1 cellular context compared by ENCODE assay signal in the genomic region with DNA sequence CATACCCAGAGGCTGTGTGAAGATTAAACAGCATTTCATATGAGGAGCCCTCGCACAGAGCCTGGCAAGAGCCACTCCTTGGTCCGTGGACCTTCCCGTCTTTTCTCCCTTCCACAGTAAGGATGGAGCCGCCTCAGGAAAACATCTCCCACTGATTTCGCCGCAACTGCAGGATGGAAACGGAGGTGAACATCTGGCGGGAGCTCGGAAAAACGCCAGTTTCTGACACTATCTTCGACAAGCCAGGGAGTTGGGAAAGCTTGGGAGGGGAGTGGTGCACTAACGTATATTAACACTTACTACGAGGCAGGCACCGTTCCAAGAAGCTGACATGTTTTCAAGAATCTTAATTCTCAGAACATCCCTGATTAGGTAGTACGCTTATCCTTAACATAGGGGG.
A peak's percentile ranks its signal among the peaks of the same experiment; 100 is the strongest.
TF ChIP-seq lines count a peak whose summit lies in the region.

No MANE protein-coding gene starts in this region.

TF ChIP-seq in K562, 482 proteins besides CTCF, POLR2A, EP300 and RAD21 (continued from another document and continues in another):
- TF ChIP-seq SMARCA4 (IDR thresholded peaks at IDR 0.05) (0 out of 2 replicates have a peak, but pooled peaks have one; percentile 15), HNRNPH1 (optimal IDR thresholded peaks at IDR 0.05; ENCODE audit: low read depth, low read length) (no peak), ELF2 (CRISPR knock-in tag; IDR thresholded peaks at IDR 0.05) (no peak), E2F3 (CRISPR knock-in tag; IDR thresholded peaks at IDR 0.05) (no peak), ESRRB (CRISPR knock-in tag; IDR thresholded peaks at IDR 0.05; ENCODE audit: borderline replicate concordance) (no peak), L3MBTL2 (IDR thresholded peaks at IDR 0.05) (no peak), MIER1 (IDR thresholded peaks at IDR 0.05; ENCODE audit: low read depth) (no peak), FIP1L1 (IDR thresholded peaks at IDR 0.05; ENCODE audit: low read depth, low read length, poor library complexity, severe bottlenecking) (no peak), CBX8 (IDR thresholded peaks at IDR 0.05; ENCODE audit: borderline replicate concordance, extremely low read depth, low read depth, low read length, poor library complexity, severe bottlenecking) (no peak), NELFE (IDR thresholded peaks at IDR 0.05; ENCODE audit: insufficient read depth, insufficient read length) (no peak), ELF4 (CRISPR knock-in tag; IDR thresholded peaks at IDR 0.05) (no peak), GABPB2 (CRISPR knock-in tag; conservative IDR thresholded peaks at IDR 0.05) (no peak), NR2C1 (IDR thresholded peaks at IDR 0.05) (no peak), NR2C1 (tag; IDR thresholded peaks at IDR 0.05) (no peak), NFYB (IDR thresholded peaks at IDR 0.05; ENCODE audit: extremely low read depth, insufficient read length) (no peak), COPS2 (conservative IDR thresholded peaks at IDR 0.05) (no peak), ZEB2 (IDR thresholded peaks at IDR 0.05) (no peak), BACH1 (tag; IDR thresholded peaks at IDR 0.05) (no peak), KDM2B (CRISPR knock-in tag; IDR thresholded peaks at IDR 0.05) (no peak), CXXC5 (CRISPR knock-in tag; IDR thresholded peaks at IDR 0.05) (peak; percentile 46), RBM14 (IDR thresholded peaks at IDR 0.05; ENCODE audit: borderline replicate concordance, insufficient read depth, low read depth, low read length) (no peak), ZNF175 (CRISPR knock-in tag; IDR thresholded peaks at IDR 0.05; ENCODE audit: low read depth) (no peak), ARID2 (IDR thresholded peaks at IDR 0.05) (no peak), CTBP1 (IDR thresholded peaks at IDR 0.05; ENCODE audit: borderline replicate concordance) (0 out of 2 replicates have a peak, but pooled peaks have one; percentile 12)
- TF ChIP-seq, protein P1, sequence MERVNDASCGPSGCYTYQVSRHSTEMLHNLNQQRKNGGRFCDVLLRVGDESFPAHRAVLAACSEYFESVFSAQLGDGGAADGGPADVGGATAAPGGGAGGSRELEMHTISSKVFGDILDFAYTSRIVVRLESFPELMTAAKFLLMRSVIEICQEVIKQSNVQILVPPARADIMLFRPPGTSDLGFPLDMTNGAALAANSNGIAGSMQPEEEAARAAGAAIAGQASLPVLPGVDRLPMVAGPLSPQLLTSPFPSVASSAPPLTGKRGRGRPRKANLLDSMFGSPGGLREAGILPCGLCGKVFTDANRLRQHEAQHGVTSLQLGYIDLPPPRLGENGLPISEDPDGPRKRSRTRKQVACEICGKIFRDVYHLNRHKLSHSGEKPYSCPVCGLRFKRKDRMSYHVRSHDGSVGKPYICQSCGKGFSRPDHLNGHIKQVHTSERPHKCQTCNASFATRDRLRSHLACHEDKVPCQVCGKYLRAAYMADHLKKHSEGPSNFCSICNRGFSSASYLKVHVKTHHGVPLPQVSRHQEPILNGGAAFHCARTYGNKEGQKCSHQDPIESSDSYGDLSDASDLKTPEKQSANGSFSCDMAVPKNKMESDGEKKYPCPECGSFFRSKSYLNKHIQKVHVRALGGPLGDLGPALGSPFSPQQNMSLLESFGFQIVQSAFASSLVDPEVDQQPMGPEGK (CRISPR knock-in tag; IDR thresholded peaks at IDR 0.05; ENCODE audit: borderline replicate concordance), result no peak
- TF ChIP-seq, protein P2, sequence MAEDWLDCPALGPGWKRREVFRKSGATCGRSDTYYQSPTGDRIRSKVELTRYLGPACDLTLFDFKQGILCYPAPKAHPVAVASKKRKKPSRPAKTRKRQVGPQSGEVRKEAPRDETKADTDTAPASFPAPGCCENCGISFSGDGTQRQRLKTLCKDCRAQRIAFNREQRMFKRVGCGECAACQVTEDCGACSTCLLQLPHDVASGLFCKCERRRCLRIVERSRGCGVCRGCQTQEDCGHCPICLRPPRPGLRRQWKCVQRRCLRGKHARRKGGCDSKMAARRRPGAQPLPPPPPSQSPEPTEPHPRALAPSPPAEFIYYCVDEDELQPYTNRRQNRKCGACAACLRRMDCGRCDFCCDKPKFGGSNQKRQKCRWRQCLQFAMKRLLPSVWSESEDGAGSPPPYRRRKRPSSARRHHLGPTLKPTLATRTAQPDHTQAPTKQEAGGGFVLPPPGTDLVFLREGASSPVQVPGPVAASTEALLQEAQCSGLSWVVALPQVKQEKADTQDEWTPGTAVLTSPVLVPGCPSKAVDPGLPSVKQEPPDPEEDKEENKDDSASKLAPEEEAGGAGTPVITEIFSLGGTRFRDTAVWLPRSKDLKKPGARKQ (CRISPR knock-in tag; IDR thresholded peaks at IDR 0.05), result no peak
- TF ChIP-seq, protein P3, sequence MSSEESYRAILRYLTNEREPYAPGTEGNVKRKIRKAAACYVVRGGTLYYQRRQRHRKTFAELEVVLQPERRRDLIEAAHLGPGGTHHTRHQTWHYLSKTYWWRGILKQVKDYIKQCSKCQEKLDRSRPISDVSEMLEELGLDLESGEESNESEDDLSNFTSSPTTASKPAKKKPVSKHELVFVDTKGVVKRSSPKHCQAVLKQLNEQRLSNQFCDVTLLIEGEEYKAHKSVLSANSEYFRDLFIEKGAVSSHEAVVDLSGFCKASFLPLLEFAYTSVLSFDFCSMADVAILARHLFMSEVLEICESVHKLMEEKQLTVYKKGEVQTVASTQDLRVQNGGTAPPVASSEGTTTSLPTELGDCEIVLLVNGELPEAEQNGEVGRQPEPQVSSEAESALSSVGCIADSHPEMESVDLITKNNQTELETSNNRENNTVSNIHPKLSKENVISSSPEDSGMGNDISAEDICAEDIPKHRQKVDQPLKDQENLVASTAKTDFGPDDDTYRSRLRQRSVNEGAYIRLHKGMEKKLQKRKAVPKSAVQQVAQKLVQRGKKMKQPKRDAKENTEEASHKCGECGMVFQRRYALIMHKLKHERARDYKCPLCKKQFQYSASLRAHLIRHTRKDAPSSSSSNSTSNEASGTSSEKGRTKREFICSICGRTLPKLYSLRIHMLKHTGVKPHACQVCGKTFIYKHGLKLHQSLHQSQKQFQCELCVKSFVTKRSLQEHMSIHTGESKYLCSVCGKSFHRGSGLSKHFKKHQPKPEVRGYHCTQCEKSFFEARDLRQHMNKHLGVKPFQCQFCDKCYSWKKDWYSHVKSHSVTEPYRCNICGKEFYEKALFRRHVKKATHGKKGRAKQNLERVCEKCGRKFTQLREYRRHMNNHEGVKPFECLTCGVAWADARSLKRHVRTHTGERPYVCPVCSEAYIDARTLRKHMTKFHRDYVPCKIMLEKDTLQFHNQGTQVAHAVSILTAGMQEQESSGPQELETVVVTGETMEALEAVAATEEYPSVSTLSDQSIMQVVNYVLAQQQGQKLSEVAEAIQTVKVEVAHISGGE (CRISPR knock-in tag; IDR thresholded peaks at IDR 0.05), result no peak
- TF ChIP-seq, protein P4, sequence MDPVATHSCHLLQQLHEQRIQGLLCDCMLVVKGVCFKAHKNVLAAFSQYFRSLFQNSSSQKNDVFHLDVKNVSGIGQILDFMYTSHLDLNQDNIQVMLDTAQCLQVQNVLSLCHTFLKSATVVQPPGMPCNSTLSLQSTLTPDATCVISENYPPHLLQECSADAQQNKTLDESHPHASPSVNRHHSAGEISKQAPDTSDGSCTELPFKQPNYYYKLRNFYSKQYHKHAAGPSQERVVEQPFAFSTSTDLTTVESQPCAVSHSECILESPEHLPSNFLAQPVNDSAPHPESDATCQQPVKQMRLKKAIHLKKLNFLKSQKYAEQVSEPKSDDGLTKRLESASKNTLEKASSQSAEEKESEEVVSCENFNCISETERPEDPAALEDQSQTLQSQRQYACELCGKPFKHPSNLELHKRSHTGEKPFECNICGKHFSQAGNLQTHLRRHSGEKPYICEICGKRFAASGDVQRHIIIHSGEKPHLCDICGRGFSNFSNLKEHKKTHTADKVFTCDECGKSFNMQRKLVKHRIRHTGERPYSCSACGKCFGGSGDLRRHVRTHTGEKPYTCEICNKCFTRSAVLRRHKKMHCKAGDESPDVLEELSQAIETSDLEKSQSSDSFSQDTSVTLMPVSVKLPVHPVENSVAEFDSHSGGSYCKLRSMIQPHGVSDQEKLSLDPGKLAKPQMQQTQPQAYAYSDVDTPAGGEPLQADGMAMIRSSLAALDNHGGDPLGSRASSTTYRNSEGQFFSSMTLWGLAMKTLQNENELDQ (CRISPR knock-in tag; IDR thresholded peaks at IDR 0.05; ENCODE audit: borderline replicate concordance), result no peak
- TF ChIP-seq, protein P5, sequence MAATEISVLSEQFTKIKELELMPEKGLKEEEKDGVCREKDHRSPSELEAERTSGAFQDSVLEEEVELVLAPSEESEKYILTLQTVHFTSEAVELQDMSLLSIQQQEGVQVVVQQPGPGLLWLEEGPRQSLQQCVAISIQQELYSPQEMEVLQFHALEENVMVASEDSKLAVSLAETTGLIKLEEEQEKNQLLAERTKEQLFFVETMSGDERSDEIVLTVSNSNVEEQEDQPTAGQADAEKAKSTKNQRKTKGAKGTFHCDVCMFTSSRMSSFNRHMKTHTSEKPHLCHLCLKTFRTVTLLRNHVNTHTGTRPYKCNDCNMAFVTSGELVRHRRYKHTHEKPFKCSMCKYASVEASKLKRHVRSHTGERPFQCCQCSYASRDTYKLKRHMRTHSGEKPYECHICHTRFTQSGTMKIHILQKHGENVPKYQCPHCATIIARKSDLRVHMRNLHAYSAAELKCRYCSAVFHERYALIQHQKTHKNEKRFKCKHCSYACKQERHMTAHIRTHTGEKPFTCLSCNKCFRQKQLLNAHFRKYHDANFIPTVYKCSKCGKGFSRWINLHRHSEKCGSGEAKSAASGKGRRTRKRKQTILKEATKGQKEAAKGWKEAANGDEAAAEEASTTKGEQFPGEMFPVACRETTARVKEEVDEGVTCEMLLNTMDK (IDR thresholded peaks at IDR 0.05; ENCODE audit: borderline replicate concordance, insufficient read depth, low read depth, low read length, poor library complexity, severe bottlenecking), result no peak
- TF ChIP-seq, protein P6, sequence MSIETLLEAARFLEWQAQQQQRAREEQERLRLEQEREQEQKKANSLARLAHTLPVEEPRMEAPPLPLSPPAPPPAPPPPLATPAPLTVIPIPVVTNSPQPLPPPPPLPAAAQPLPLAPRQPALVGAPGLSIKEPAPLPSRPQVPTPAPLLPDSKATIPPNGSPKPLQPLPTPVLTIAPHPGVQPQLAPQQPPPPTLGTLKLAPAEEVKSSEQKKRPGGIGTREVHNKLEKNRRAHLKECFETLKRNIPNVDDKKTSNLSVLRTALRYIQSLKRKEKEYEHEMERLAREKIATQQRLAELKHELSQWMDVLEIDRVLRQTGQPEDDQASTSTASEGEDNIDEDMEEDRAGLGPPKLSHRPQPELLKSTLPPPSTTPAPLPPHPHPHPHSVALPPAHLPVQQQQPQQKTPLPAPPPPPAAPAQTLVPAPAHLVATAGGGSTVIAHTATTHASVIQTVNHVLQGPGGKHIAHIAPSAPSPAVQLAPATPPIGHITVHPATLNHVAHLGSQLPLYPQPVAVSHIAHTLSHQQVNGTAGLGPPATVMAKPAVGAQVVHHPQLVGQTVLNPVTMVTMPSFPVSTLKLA (conservative IDR thresholded peaks at IDR 0.05), result no peak
- TF ChIP-seq, protein P7, sequence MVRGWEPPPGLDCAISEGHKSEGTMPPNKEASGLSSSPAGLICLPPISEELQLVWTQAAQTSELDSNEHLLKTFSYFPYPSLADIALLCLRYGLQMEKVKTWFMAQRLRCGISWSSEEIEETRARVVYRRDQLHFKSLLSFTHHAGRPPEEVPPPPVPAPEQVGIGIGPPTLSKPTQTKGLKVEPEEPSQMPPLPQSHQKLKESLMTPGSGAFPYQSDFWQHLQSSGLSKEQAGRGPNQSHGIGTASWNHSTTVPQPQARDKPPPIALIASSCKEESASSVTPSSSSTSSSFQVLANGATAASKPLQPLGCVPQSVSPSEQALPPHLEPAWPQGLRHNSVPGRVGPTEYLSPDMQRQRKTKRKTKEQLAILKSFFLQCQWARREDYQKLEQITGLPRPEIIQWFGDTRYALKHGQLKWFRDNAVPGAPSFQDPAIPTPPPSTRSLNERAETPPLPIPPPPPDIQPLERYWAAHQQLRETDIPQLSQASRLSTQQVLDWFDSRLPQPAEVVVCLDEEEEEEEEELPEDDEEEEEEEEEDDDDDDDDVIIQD (CRISPR knock-in tag; IDR thresholded peaks at IDR 0.05), result no peak
- TF ChIP-seq, protein P8, sequence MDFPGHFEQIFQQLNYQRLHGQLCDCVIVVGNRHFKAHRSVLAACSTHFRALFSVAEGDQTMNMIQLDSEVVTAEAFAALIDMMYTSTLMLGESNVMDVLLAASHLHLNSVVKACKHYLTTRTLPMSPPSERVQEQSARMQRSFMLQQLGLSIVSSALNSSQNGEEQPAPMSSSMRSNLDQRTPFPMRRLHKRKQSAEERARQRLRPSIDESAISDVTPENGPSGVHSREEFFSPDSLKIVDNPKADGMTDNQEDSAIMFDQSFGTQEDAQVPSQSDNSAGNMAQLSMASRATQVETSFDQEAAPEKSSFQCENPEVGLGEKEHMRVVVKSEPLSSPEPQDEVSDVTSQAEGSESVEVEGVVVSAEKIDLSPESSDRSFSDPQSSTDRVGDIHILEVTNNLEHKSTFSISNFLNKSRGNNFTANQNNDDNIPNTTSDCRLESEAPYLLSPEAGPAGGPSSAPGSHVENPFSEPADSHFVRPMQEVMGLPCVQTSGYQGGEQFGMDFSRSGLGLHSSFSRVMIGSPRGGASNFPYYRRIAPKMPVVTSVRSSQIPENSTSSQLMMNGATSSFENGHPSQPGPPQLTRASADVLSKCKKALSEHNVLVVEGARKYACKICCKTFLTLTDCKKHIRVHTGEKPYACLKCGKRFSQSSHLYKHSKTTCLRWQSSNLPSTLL (IDR thresholded peaks at IDR 0.05), result no peak
- TF ChIP-seq, protein P9, sequence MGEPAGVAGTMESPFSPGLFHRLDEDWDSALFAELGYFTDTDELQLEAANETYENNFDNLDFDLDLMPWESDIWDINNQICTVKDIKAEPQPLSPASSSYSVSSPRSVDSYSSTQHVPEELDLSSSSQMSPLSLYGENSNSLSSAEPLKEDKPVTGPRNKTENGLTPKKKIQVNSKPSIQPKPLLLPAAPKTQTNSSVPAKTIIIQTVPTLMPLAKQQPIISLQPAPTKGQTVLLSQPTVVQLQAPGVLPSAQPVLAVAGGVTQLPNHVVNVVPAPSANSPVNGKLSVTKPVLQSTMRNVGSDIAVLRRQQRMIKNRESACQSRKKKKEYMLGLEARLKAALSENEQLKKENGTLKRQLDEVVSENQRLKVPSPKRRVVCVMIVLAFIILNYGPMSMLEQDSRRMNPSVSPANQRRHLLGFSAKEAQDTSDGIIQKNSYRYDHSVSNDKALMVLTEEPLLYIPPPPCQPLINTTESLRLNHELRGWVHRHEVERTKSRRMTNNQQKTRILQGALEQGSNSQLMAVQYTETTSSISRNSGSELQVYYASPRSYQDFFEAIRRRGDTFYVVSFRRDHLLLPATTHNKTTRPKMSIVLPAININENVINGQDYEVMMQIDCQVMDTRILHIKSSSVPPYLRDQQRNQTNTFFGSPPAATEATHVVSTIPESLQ (CRISPR knock-in tag; IDR thresholded peaks at IDR 0.05), result no peak
- TF ChIP-seq, protein P10, sequence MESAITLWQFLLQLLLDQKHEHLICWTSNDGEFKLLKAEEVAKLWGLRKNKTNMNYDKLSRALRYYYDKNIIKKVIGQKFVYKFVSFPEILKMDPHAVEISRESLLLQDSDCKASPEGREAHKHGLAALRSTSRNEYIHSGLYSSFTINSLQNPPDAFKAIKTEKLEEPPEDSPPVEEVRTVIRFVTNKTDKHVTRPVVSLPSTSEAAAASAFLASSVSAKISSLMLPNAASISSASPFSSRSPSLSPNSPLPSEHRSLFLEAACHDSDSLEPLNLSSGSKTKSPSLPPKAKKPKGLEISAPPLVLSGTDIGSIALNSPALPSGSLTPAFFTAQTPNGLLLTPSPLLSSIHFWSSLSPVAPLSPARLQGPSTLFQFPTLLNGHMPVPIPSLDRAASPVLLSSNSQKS (CRISPR knock-in tag; IDR thresholded peaks at IDR 0.05), result no peak
